ENCODE assay signal across 29 cellular contexts in the genomic region with DNA sequence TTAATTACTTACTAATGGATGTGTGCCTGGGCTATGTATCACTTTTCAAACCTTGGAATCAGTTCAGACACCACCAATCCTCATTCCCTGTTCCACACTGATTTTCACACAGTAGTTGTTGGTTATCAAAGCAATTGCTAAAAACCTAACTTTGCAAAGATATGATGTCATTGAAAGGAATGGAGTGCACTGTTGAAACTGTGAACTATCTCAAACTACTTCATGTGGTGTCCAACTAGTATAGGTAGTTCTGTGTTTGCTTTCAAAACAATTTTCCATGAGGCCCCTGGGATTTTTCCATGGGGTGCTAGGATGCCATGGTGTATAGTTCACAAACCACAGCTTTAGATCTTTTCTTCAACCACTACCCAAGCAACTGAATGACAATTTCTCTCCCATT.
"Had no signal": no experiment of that assay in that cellular context is flagged by ENCODE, and none has a peak within 500 bp of the region (broad histone marks: within the 10 kb centered on the region; RNA-seq: fewer than 3 reads in every experiment).

No MANE protein-coding gene starts in this region.

- FAIRE-seq: islet of Langerhans had no signal

- H3K4me1 ChIP-seq: ascending aorta, gastroesophageal sphincter, testis, vagina had no signal

- DNase-seq: activated B cell treated with CpG ODN at 0.5 μM for 24 hours; activated CD4-positive, alpha-beta memory T cell treated with anti-CD3 and anti-CD28 coated beads, Interleukin-2, amount 10 ng/mL, durations not matched to agents 7 days and 5 days; activated CD4-positive, alpha-beta T cell treated with anti-CD3 and anti-CD28 coated beads for 4 hours; activated gamma-delta T cell; activated naive CD4-positive, alpha-beta T cell treated with anti-CD3 and anti-CD28 coated beads, Interleukin-2, amount 50 U/mL, for 16 hours; cerebellar nuclear complex; cortex of kidney; endodermal cell; esophagus squamous epithelium; head of caudate nucleus; hypothalamus; left colon; mucosa of descending colon; nephron progenitor cell; nucleus accumbens; posterior cingulate gyrus; stimulated activated CD4-positive, alpha-beta T cell treated with anti-CD3 and anti-CD28 coated beads, Interleukin-15, amount 100 ng/mL, for 24 hours; T-helper 9 cell; testis; trophoblast cell had no signal

- H3K27me3 Mint-ChIP-seq: activated B cell treated with CpG ODN at 0.5 μM for 24 hours; activated CD4-positive, alpha-beta memory T cell treated with anti-CD3 and anti-CD28 coated beads, Interleukin-2, amount 10 ng/mL, durations not matched to agents 7 days and 5 days; memory B cell; stimulated activated memory B cell treated with anti-CD40 and anti-IgM and Interleukin-4, amounts not matched to agents 10 μg/mL and 1 μg/mL and 100 μg/mL, for 72 hours had no signal

- H3K36me3 ChIP-seq: vagina had no signal

- H3K4me1 Mint-ChIP-seq: activated B cell treated with CpG ODN at 0.5 μM for 24 hours, nephron progenitor cell had no signal

- H3K4me2 ChIP-seq: smooth muscle cell had no signal

- ATAC-seq: gastroesophageal sphincter; left colon; mucosa of descending colon; sciatic nerve; stimulated activated memory B cell treated with anti-CD40 and anti-IgM and Interleukin-4, amounts not matched to agents 10 μg/mL and 1 μg/mL and 100 μg/mL, for 72 hours had no signal

- H3K27me3 ChIP-seq: ascending aorta, esophagus squamous epithelium, gastroesophageal sphincter, testis, vagina had no signal

- H3K4me3 Mint-ChIP-seq: activated B cell treated with CpG ODN at 0.5 μM for 24 hours; activated CD4-positive, alpha-beta memory T cell treated with anti-CD3 and anti-CD28 coated beads, Interleukin-2, amount 10 ng/mL, durations not matched to agents 7 days and 5 days; activated T-helper 1 cell treated with anti-CD3 and anti-CD28 coated beads, Interleukin-12 subunit alpha, Interleukin-12 subunit beta, Interleukin-2, Interleukin-4 antibody, amounts not matched to agents 30 ng/mL and 10 ng/mL and 1 ng/mL, durations not matched to agents 14 hours and 24 hours and 36 hours; endodermal cell; memory B cell; nephron progenitor cell; stimulated activated memory B cell treated with anti-CD40 and anti-IgM and Interleukin-4, amounts not matched to agents 10 μg/mL and 1 μg/mL and 100 μg/mL, for 72 hours had no signal

- H3K9me3 ChIP-seq: ascending aorta, esophagus squamous epithelium, gastroesophageal sphincter, mucosa of descending colon, testis, vagina had no signal

- H3K9me3 Mint-ChIP-seq: activated B cell treated with CpG ODN at 0.5 μM for 24 hours; activated CD4-positive, alpha-beta memory T cell treated with anti-CD3 and anti-CD28 coated beads, Interleukin-2, amount 10 ng/mL, durations not matched to agents 7 days and 5 days; activated T-helper 1 cell treated with anti-CD3 and anti-CD28 coated beads, Interleukin-12 subunit alpha, Interleukin-12 subunit beta, Interleukin-2, Interleukin-4 antibody, amounts not matched to agents 30 ng/mL and 10 ng/mL and 1 ng/mL, durations not matched to agents 14 hours and 24 hours and 36 hours; endodermal cell; memory B cell; nephron progenitor cell; stimulated activated memory B cell treated with anti-CD40 and anti-IgM and Interleukin-4, amounts not matched to agents 10 μg/mL and 1 μg/mL and 100 μg/mL, for 72 hours had no signal

- H3K27ac ChIP-seq: ascending aorta, esophagus squamous epithelium, gastroesophageal sphincter, testis, vagina had no signal

- H3K4me3 ChIP-seq: ascending aorta, esophagus squamous epithelium, gastroesophageal sphincter, mucosa of descending colon, smooth muscle cell, testis, vagina had no signal

- H3K27ac Mint-ChIP-seq: activated B cell treated with CpG ODN at 0.5 μM for 24 hours; activated CD4-positive, alpha-beta memory T cell treated with anti-CD3 and anti-CD28 coated beads, Interleukin-2, amount 10 ng/mL, durations not matched to agents 7 days and 5 days; activated T-helper 1 cell treated with anti-CD3 and anti-CD28 coated beads, Interleukin-12 subunit alpha, Interleukin-12 subunit beta, Interleukin-2, Interleukin-4 antibody, amounts not matched to agents 30 ng/mL and 10 ng/mL and 1 ng/mL, durations not matched to agents 14 hours and 24 hours and 36 hours; endodermal cell; memory B cell; nephron progenitor cell; stimulated activated memory B cell treated with anti-CD40 and anti-IgM and Interleukin-4, amounts not matched to agents 10 μg/mL and 1 μg/mL and 100 μg/mL, for 72 hours had no signal
